ENCODE assay signal across 5 cellular contexts in the genomic region with DNA sequence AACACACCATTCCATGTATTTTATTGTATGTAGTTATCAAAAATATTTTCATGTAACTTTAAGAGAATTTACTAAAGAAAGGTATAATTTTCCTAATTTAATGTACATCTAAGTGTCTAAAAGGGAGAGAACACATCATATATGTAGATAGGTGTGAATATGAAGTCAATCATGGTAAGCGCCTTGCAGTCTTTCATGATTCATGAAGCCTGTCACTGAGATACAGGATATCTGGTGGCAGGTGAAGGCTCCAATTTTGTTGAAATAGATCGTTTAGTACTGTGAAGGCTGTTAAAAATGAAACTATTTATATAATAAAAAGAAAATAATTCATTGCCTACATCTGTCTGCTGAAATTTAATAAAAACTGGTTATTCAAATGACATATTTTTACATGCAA.
"Had no signal": no experiment of that assay in that cellular context is flagged by ENCODE, and none has a peak within 500 bp of the region (broad histone marks: within the 10 kb centered on the region; RNA-seq: fewer than 3 reads in every experiment).

No MANE protein-coding gene starts in this region.

- H3K4me3 ChIP-seq: K562 had no signal

- DNase-seq: IMR-90, KBM-7, KG1 had no signal

- H3K27ac ChIP-seq: HL-60 had no signal
